In the genomic region with DNA sequence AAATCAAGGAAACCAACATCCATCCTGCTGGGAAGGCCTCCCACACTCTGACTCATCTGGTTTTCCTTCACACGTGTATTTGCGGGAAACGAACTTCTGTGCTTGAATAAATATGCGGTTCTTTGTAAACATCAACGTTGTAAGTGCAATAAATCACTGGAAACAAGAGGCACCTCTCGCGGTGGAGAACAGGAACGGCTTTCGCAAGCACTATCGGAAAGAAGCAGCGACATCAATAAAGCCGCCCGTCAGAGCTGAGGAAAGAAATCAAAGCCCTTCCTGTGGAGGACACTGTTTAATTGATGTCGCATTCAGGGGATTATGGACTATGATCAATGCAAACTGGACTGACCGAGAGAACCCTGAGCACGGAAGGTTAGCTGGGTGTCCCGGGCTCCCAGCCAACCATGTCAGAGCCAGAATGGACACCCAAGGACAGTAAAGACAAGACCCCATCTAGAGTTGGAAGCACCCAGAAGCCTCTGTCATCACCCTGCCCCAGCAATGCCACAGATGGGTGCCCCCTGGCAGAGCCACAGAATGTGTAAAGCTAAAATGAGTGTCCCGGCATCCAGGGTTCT, we compare ENCODE assay signal across 23 cellular contexts.
DNase-seq lines count a peak whose midpoint lies in the region; ATAC-seq, FAIRE-seq and TF ChIP-seq lines count a peak whose summit lies in the region.
"Had no signal": no experiment of that assay in that cellular context is flagged by ENCODE, and none has a peak within 500 bp of the region (broad histone marks: within the 10 kb centered on the region; RNA-seq: fewer than 3 reads in every experiment).

No MANE protein-coding gene starts in this region.

- no peak overlapping the region for H3K27ac ChIP-seq in epithelial cell of prostate
- H3K27ac ChIP-seq: ascending aorta, gastroesophageal sphincter, left lung, PC-9, thoracic aorta had no signal

- FAIRE-seq in RCC 7860 (lab: Jason Lieb, UNC) = no peak
- peak; percentile 61 for FAIRE-seq in urothelium cell line (lab: Jason Lieb, UNC)
- FAIRE-seq: A204.1, colon, TTC549 had no signal

- peak; percentile 43 for DNase-seq in NCI-H345 (lab: John Stamatoyannopoulos, UW)
- DNase-seq in NCI-H345 treated with DMSO at 0.1 percent for 48 hours (lab: John Stamatoyannopoulos, UW; ENCODE audit: unreplicated experiment) = no peak
- DNase-seq in RCC 7860 (ENCODE audit: low spot score) = peak; percentile 13
- DNase-seq in epithelial cell of prostate (ENCODE audit: low read depth, low spot score) = peak; percentile 34
- peak; percentile 57 for DNase-seq in urothelium cell line (ENCODE audit: low spot score)
- DNase-seq in erythroblast (lab: John Stamatoyannopoulos, UW) = no peak
- no peak for DNase-seq in SIG-M5 (lab: John Stamatoyannopoulos, UW)
- DNase-seq: activated CD4-positive, alpha-beta T cell treated with anti-CD3 and anti-CD28 coated beads, Interleukin-2, amount 50 U/mL, for 1 hour; activated naive CD4-positive, alpha-beta T cell treated with Interleukin-2 at 50 U/mL for 16 hours; CD4-positive, CD25-positive, alpha-beta regulatory T cell; DMS79; left lung; NCI-H2081; NCI-H748 treated with DMSO at 0.1 percent for 48 hours; PC-9; retina had no signal

- no peak for ATAC-seq in GM18517 (IDR thresholded peaks at IDR 0.05; ENCODE audit: unreplicated experiment)
- ATAC-seq: gastroesophageal sphincter, left lung had no signal

- no peak for TF ChIP-seq POLR2A in erythroblast (IDR thresholded peaks at IDR 0.05; ENCODE audit: low read length)

Comparison
In these comparisons a context has a peak if more than half of its experiments do, and no peak if none do; other contexts are left out.
1. DNase-seq: peak in NCI-H345 (single experiment), RCC 7860 (single experiment), epithelial cell of prostate (single experiment) and urothelium cell line (single experiment); none in NCI-H345 treated with DMSO at 0.1 percent for 48 hours (single experiment), erythroblast (0 of 2) and SIG-M5 (single experiment).